ENCODE assay signal across 19 cellular contexts in genomic region chr1:37015713-37016112, GRCh38. TPM values are rescaled to one million over a fixed set of nuclear protein-coding genes. Genes with fewer than 3 reads are reported as not detected.
DNase-seq lines count a peak whose midpoint lies in the region; ATAC-seq and TF ChIP-seq lines count a peak whose summit lies in the region.
"Had no signal": no experiment of that assay in that cellular context is flagged by ENCODE, and none has a peak within 500 bp of the region (broad histone marks: within the 10 kb centered on the region; RNA-seq: fewer than 3 reads in every experiment).

No MANE protein-coding gene starts in this region.

- H3K27me3 ChIP-seq in WERI-Rb-1 (ENCODE audit: insufficient read depth, low read depth, severe bottlenecking) (no peaks in the 10 kb centered on the region), endodermal cell (ENCODE audit: control insufficient read depth, insufficient read depth, low read length, poor library complexity, severe bottlenecking) (no peaks in the 10 kb centered on the region), dorsolateral prefrontal cortex (peaks cover 0 to 12% (median 0%) of the 10 kb centered on the region in 45 donors)
- H3K27me3 ChIP-seq: BLaER1 had no signal

- H3K36me3 Mint-ChIP-seq in endodermal cell (ENCODE audit: low read depth), result peaks cover 7% of the 10 kb centered on the region
- H3K36me3 Mint-ChIP-seq: CD4-positive, CD25-positive, alpha-beta regulatory T cell; CD8-positive, alpha-beta T cell had no signal

- H3K9me3 Mint-ChIP-seq in endodermal cell, result peaks cover 9% of the 10 kb centered on the region
- H3K9me3 Mint-ChIP-seq: GM23338 had no signal

- no peak overlapping the region for H3K4me3 Mint-ChIP-seq in endodermal cell
- H3K4me3 Mint-ChIP-seq: B cell; CD4-positive, CD25-positive, alpha-beta regulatory T cell; CD8-positive, alpha-beta T cell; GM23338; HFFc6 had no signal

- no peak overlapping the region for H3K4me3 ChIP-seq in WERI-Rb-1 (ENCODE audit: low read depth, low read length)
- no peak overlapping the region for H3K4me3 ChIP-seq in endodermal cell (ENCODE audit: low read length)
- H3K4me3 ChIP-seq in dorsolateral prefrontal cortex, result no peak overlapping the region
- H3K4me3 ChIP-seq: BLaER1, GM23338, HAP-1 had no signal

- H3K27ac ChIP-seq in WERI-Rb-1, result peak overlapping the region; percentile 51
- peak overlapping the region; percentile 45 for H3K27ac ChIP-seq in endodermal cell (ENCODE audit: low read depth, low read length)
- H3K27ac ChIP-seq in dorsolateral prefrontal cortex, result no peak overlapping the region
- H3K27ac ChIP-seq: 22Rv1, BLaER1, C4-2B had no signal

- intact Hi-C loops in Right ventricle myocardium inferior (cut with DNase I) (no loop called here), left cardiac atrium (cut with DNase I) (no loop called here), dorsolateral prefrontal cortex (cut with DNase I) (no loop called here)

- H3K9me3 ChIP-seq in WERI-Rb-1 (ENCODE audit: severe bottlenecking) (no peaks in the 10 kb centered on the region), endodermal cell (ENCODE audit: control insufficient read depth, low read length) (peaks cover 13% of the 10 kb centered on the region)
- H3K9me3 ChIP-seq: BLaER1, Caco-2, HAP-1 had no signal

- H3K27me3 Mint-ChIP-seq in endodermal cell (ENCODE audit: insufficient read depth), result peaks cover 12% of the 10 kb centered on the region

- peaks cover 22% of the 10 kb centered on the region for H3K4me1 Mint-ChIP-seq in endodermal cell
- H3K4me1 Mint-ChIP-seq: B cell; CD4-positive, CD25-positive, alpha-beta regulatory T cell had no signal

- 83 to 86% methylated on average over 2 to 7 of the region's 7 CpGs for WGBS in endodermal cell (ENCODE audit: insufficient coverage in 1 of 2, insufficient read length in 1 of 2), 2 experiments

- peaks cover 13% of the 10 kb centered on the region for H3K4me1 ChIP-seq in endodermal cell (ENCODE audit: control insufficient read depth, insufficient read depth, low read length)
- H3K4me1 ChIP-seq: Caco-2, HAP-1 had no signal

- peak overlapping the region; percentile 80 for H3K27ac Mint-ChIP-seq in endodermal cell
- H3K27ac Mint-ChIP-seq: B cell; CD4-positive, CD25-positive, alpha-beta regulatory T cell; CD8-positive, alpha-beta T cell; GM23338; HFFc6 had no signal

- H3K9ac ChIP-seq in endodermal cell (ENCODE audit: extremely low read depth, low read length, poor library complexity, severe bottlenecking), result peak overlapping the region; percentile 54
- H3K9ac ChIP-seq: BLaER1 had no signal

- DNase-seq in Right ventricle myocardium inferior (ENCODE audit: missing footprints) (no peak), left cardiac atrium (no peak), WERI-Rb-1 (no peak), endodermal cell (no peak), dorsolateral prefrontal cortex (no peak)
- DNase-seq: Caco-2; CD4-positive, CD25-positive, alpha-beta regulatory T cell; CD8-positive, alpha-beta T cell; DMS153; DND-41; HFFc6 had no signal

- ATAC-seq in Right ventricle myocardium inferior (peak; percentile 20), left cardiac atrium (no peak), GM19351 (IDR thresholded peaks at IDR 0.05; ENCODE audit: unreplicated experiment) (no peak)
- ATAC-seq: CD8-positive, alpha-beta T cell; GM23338 had no signal

- H3K36me3 ChIP-seq in WERI-Rb-1, result peaks cover 60% of the 10 kb centered on the region
- H3K36me3 ChIP-seq in endodermal cell (ENCODE audit: control insufficient read depth, insufficient read depth, low read length), result no peaks in the 10 kb centered on the region
- H3K36me3 ChIP-seq: BLaER1, HAP-1 had no signal

- TF ChIP-seq CTCF in WERI-Rb-1 (IDR thresholded peaks at IDR 0.05; ENCODE audit: low read depth, low read length) (no peak), endodermal cell (conservative IDR thresholded peaks at IDR 0.05) (no peak), dorsolateral prefrontal cortex (IDR thresholded peaks at IDR 0.05 in 54 of 56, conservative IDR thresholded peaks at IDR 0.05 in 2 of 56; ENCODE audit: low read depth in 1 of 56, partially characterized antibody in 56 of 56) (no peak)

RNA-seq across cellular contexts. Expression of gene GRIK3, which starts 18.6 kb away (rescaled TPM):
- total RNA-seq in Right ventricle myocardium inferior (0.65 TPM), left cardiac atrium (under 1 TPM; 0.85 to 0.89 TPM), endodermal cell (10 to 100 TPM; 13.4 to 32.4 TPM), dorsolateral prefrontal cortex (10 to 100 TPM; 13.4 to 44.7 (median 29.5) TPM)
- polyA plus RNA-seq in endodermal cell (2013, experiment 1 of 2), result 6.4 TPM
- polyA plus RNA-seq in endodermal cell (2013, experiment 2 of 2), result 6.6 TPM
- total RNA-seq: Caco-2; CD4-positive, CD25-positive, alpha-beta regulatory T cell; CD8-positive, alpha-beta T cell; HFFc6 had no signal
- polyA plus RNA-seq: AG04450; CD4-positive, CD25-positive, alpha-beta regulatory T cell had no signal

Comparison
In these comparisons a context has a peak if more than half of its experiments do, and no peak if none do; other contexts are left out.
1. H3K27ac ChIP-seq: peak in WERI-Rb-1 (single experiment) and endodermal cell (single experiment); none in dorsolateral prefrontal cortex (0 of 59).